Comparison of ENCODE assay signal across 19 cellular contexts in genomic region chr18:68985172-68985820, GRCh38.
A peak's percentile ranks its signal among the peaks of the same experiment; 100 is the strongest.
DNase-seq lines count a peak whose midpoint lies in the region; ATAC-seq, FAIRE-seq and TF ChIP-seq lines count a peak whose summit lies in the region.
"Had no signal": no experiment of that assay in that cellular context is flagged by ENCODE, and none has a peak within 500 bp of the region (broad histone marks: within the 10 kb centered on the region; RNA-seq: fewer than 3 reads in every experiment).

No MANE protein-coding gene starts in this region.

- BruUV-seq in HepG2 (replicated peaks; lab: Mats Ljungman, UMichigan), result no TSS peak

- H3K4me3 ChIP-seq in HepG2 (replicated peaks in 1 of 3; ENCODE audit: insufficient read depth in 1 of 3, low read depth in 2 of 3, low read length in 3 of 3), result no peak overlapping the region

- H3K9ac ChIP-seq in HepG2 (ENCODE audit: insufficient read depth, low read depth, low read length), result no peak overlapping the region

- ATAC-seq in GM18868 (IDR thresholded peaks at IDR 0.05; ENCODE audit: unreplicated experiment) (peak; percentile 79), GM21447 (IDR thresholded peaks at IDR 0.05; ENCODE audit: unreplicated experiment) (peak; percentile 96), HG03108 (IDR thresholded peaks at IDR 0.05; ENCODE audit: unreplicated experiment) (peak; percentile 89), HepG2 (peak; percentile 36; the same call in 1 of the 3 replicates)
- ATAC-seq: foreskin keratinocyte, PC-3, SK-N-SH treated with all-trans-retinoic acid at 6 μM for 48 hours had no signal

- H3K4me2 ChIP-seq in HepG2 (ENCODE audit: low read depth, low read length), result no peak overlapping the region

- no peaks in the 10 kb centered on the region for H3K9me3 ChIP-seq in HepG2 (ENCODE audit: low read length)
- H3K9me3 ChIP-seq: neutrophil had no signal

- POLR2A ChIA-PET in HepG2 (lab: Yijun Ruan, JAX), result no interaction called here

- in situ Hi-C loops in HepG2 (cut with HindIII; ENCODE audit: extremely low pct_ligation_motif_present, low pct_unique_long_range_greater_than_20kb), result no loop called here

- H3K79me2 ChIP-seq in HepG2 (ENCODE audit: insufficient read depth, low read length), result no peaks in the 10 kb centered on the region

- no peaks in the 10 kb centered on the region for H3K4me1 ChIP-seq in HepG2 (ENCODE audit: insufficient read depth, low read length)
- H3K4me1 ChIP-seq: foreskin keratinocyte had no signal

- no peak overlapping the region for H3K27ac ChIP-seq in HepG2 (ENCODE audit: extremely low read length, insufficient read depth, low read length)
- H3K27ac ChIP-seq: foreskin keratinocyte, neutrophil had no signal

- no peaks in the 10 kb centered on the region for H4K20me1 ChIP-seq in HepG2 (ENCODE audit: insufficient read depth, low read length)

- no peak for TF ChIP-seq CTCF in HepG2 (CRISPR knock-in tag; IDR thresholded peaks at IDR 0.05)

- no peak for DNase-seq in HepG2 (ENCODE audit: low spot score)
- DNase-seq in occipital lobe (lab: John Stamatoyannopoulos, UW), result no peak
- no peak for DNase-seq in activated T-cell treated with anti-CD3 and anti-CD28 coated beads, Interleukin-2, amount 50 U/mL, for 48 hours
- DNase-seq in stimulated activated CD4-positive, alpha-beta T cell treated with anti-CD3 and anti-CD28 coated beads, Interleukin-4, amount 100 ng/mL, for 24 hours, result no peak
- no peak for DNase-seq in stimulated activated naive CD4-positive, alpha-beta T cell (lab: John Stamatoyannopoulos, UW)
- DNase-seq: activated CD4-positive, alpha-beta T cell treated with anti-CD3 and anti-CD28 coated beads, Interleukin-2, amount 10 ng/mL, durations not matched to agents 7 days and 5 days; activated naive CD4-positive, alpha-beta T cell treated with anti-CD3 and anti-CD28 coated beads, Interleukin-2, amount 10 ng/mL, durations not matched to agents 7 days and 5 days; foreskin keratinocyte; IMR-90; MV-4-11; NCI-H2029 treated with DMSO at 0.1 percent for 48 hours; NCI-H524 treated with DMSO at 0.1 percent for 48 hours; PC-3 had no signal

- CTCF ChIA-PET in HepG2 (lab: Yijun Ruan, JAX; ENCODE audit: low intra/inter-chr PET ratio, low total read pairs), result no interaction called here

- H3K27me3 ChIP-seq in HepG2 (ENCODE audit: control insufficient read depth in 1 of 2, insufficient read depth in 2 of 2, low read length in 2 of 2), result no peaks in the 10 kb centered on the region
- H3K27me3 ChIP-seq: foreskin keratinocyte, neutrophil had no signal

- TF ChIP-seq POLR2A in HepG2 (IDR thresholded peaks at IDR 0.05; ENCODE audit: insufficient read depth in 1 of 2, low read depth in 2 of 2, low read length in 2 of 2), result no peak

- no peak overlapping the region for H2AFZ ChIP-seq in HepG2 (ENCODE audit: low read length)

- no peak for TF ChIP-seq RAD21 in HepG2 (CRISPR knock-in tag; IDR thresholded peaks at IDR 0.05)

- intact Hi-C loops in HepG2 (cut with micrococcal nuclease; ENCODE audit: unreplicated experiment), result no loop called here

- 33% methylated on average over 2 of the region's 2 CpGs for WGBS in HepG2 (ENCODE audit: low lambda C conversion rate)

- H3K36me3 ChIP-seq in HepG2 (replicated peaks in 1 of 2; ENCODE audit: control insufficient read depth in 1 of 2, insufficient read depth in 2 of 2, low read length in 2 of 2), result no peaks in the 10 kb centered on the region
- H3K36me3 ChIP-seq: neutrophil had no signal

- TF ChIP-seq EP300 in HepG2 (IDR thresholded peaks at IDR 0.05; ENCODE audit: low read depth in 2 of 2, low read length in 2 of 2) (no peak), HepG2 (CRISPR knock-in tag; IDR thresholded peaks at IDR 0.05; ENCODE audit: borderline replicate concordance) (no peak)

- FAIRE-seq in HepG2 (lab: Jason Lieb, UNC), result no peak
- FAIRE-seq: colon had no signal

TF ChIP-seq in HepG2, 621 proteins besides CTCF, POLR2A, EP300 and RAD21:
- no peak for TF ChIP-seq ZNF589 (CRISPR knock-in tag; conservative IDR thresholded peaks at IDR 0.05)
- TF ChIP-seq ZNF205 (CRISPR knock-in tag; IDR thresholded peaks at IDR 0.05), result no peak
- TF ChIP-seq NFIC (IDR thresholded peaks at IDR 0.05; ENCODE audit: low read length), result no peak
- TF ChIP-seq, protein P1, sequence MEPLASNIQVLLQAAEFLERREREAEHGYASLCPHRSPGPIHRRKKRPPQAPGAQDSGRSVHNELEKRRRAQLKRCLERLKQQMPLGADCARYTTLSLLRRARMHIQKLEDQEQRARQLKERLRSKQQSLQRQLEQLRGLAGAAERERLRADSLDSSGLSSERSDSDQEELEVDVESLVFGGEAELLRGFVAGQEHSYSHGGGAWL (CRISPR knock-in tag; IDR thresholded peaks at IDR 0.05), result no peak
- no peak for TF ChIP-seq ARID2 (CRISPR knock-in tag; IDR thresholded peaks at IDR 0.05; ENCODE audit: borderline replicate concordance)
- no peak for TF ChIP-seq ZNF10 (CRISPR knock-in tag; IDR thresholded peaks at IDR 0.05; ENCODE audit: borderline replicate concordance, low read depth)
- TF ChIP-seq TCF7L2 (IDR thresholded peaks at IDR 0.05; ENCODE audit: low read depth, low read length), result no peak
- TF ChIP-seq ZXDC (CRISPR knock-in tag; IDR thresholded peaks at IDR 0.05), result no peak
- TF ChIP-seq, protein P2, sequence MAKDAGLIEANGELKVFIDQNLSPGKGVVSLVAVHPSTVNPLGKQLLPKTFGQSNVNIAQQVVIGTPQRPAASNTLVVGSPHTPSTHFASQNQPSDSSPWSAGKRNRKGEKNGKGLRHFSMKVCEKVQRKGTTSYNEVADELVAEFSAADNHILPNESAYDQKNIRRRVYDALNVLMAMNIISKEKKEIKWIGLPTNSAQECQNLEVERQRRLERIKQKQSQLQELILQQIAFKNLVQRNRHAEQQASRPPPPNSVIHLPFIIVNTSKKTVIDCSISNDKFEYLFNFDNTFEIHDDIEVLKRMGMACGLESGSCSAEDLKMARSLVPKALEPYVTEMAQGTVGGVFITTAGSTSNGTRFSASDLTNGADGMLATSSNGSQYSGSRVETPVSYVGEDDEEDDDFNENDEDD (CRISPR knock-in tag; IDR thresholded peaks at IDR 0.05; ENCODE audit: borderline replicate concordance), result no peak
- TF ChIP-seq ZFX (CRISPR knock-in tag; IDR thresholded peaks at IDR 0.05; ENCODE audit: low read depth), result no peak
- no peak for TF ChIP-seq HNF4G (IDR thresholded peaks at IDR 0.05; ENCODE audit: borderline replicate concordance, low read depth, low read length)
- no peak for TF ChIP-seq HNF4G (CRISPR knock-in tag; IDR thresholded peaks at IDR 0.05; ENCODE audit: borderline replicate concordance, low read depth)
- TF ChIP-seq PITX1 (CRISPR knock-in tag; IDR thresholded peaks at IDR 0.05), result no peak
- TF ChIP-seq RXRA (CRISPR knock-in tag; IDR thresholded peaks at IDR 0.05), result no peak
- TF ChIP-seq ZNF512 (CRISPR knock-in tag; IDR thresholded peaks at IDR 0.05), result no peak
- TF ChIP-seq GFI1 (CRISPR knock-in tag; IDR thresholded peaks at IDR 0.05; ENCODE audit: borderline replicate concordance), result no peak
- TF ChIP-seq ZNF629 (CRISPR knock-in tag; conservative IDR thresholded peaks at IDR 0.05), result no peak
- TF ChIP-seq, protein P3, sequence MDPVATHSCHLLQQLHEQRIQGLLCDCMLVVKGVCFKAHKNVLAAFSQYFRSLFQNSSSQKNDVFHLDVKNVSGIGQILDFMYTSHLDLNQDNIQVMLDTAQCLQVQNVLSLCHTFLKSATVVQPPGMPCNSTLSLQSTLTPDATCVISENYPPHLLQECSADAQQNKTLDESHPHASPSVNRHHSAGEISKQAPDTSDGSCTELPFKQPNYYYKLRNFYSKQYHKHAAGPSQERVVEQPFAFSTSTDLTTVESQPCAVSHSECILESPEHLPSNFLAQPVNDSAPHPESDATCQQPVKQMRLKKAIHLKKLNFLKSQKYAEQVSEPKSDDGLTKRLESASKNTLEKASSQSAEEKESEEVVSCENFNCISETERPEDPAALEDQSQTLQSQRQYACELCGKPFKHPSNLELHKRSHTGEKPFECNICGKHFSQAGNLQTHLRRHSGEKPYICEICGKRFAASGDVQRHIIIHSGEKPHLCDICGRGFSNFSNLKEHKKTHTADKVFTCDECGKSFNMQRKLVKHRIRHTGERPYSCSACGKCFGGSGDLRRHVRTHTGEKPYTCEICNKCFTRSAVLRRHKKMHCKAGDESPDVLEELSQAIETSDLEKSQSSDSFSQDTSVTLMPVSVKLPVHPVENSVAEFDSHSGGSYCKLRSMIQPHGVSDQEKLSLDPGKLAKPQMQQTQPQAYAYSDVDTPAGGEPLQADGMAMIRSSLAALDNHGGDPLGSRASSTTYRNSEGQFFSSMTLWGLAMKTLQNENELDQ (CRISPR knock-in tag; IDR thresholded peaks at IDR 0.05; ENCODE audit: borderline replicate concordance), result no peak

Comparison
In these comparisons a context has a peak if more than half of its experiments do, and no peak if none do; other contexts are left out.
1. ATAC-seq: peak in every context shown above with its lines; median percentile 96 in GM21447; 89 in HG03108; 79 in GM18868; 36 in HepG2.